Comparison of ENCODE assay signal across 8 cellular contexts in the genomic region with DNA sequence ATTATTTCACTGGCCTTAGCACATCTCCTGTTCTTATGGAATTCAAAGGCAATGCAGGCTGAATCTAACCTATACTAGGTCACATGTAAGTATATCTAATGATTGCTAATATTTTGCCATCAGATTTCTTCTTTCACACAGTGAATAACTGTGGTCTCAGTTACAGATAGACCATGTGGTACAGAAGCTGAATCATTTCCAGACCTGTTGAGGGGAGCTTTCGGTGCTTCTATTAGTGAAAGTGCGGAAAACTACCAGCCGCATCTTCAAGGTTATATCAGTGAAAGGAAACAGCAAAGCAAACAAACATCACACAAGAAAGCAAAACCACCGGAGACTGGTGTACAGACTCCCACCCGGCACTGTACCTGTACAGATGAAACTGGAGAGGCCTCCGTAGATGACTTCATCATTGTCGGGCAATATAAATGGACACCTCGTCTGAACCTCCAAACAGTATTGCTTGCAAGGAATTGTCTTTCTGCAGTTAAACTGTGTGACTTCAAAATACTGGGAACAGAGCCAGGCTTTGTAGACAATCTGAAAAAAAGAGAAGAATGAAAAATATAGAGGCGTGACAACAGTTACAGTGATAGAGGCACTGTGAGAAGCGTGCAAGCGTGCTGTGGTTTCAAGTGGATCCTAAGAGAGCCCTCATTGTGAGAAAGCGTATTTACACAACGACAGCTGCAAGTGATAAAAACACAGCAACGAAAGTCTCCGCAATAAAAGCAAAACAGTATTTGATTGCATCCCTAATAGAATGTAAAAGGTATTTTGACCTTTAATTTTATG.
DNase-seq lines count a peak whose midpoint lies in the region; ATAC-seq and TF ChIP-seq lines count a peak whose summit lies in the region.

No MANE protein-coding gene starts in this region.

- H3K36me3 ChIP-seq in parathyroid adenoma (ENCODE audit: control insufficient read depth, insufficient read depth, low read length) (no peaks in the 10 kb centered on the region), right lobe of liver (no peaks in the 10 kb centered on the region)

- no peak overlapping the region for H3K27ac ChIP-seq in parathyroid adenoma
- H3K27ac ChIP-seq in right lobe of liver: no peak overlapping the region

- H3K4me3 ChIP-seq in parathyroid adenoma (ENCODE audit: low read depth, low read length) (no peak overlapping the region), right lobe of liver (no peak overlapping the region)

- no peaks in the 10 kb centered on the region for H3K4me1 ChIP-seq in parathyroid adenoma
- no peaks in the 10 kb centered on the region for H3K4me1 ChIP-seq in right lobe of liver

- intact Hi-C loops in right lobe of liver (cut with DNase I): loop anchor here in 1 of 2 donors (10.0 kb wide), 1 partner anchor 944 kb away; no protein-coding TSS in a partner anchor

- H2AFZ ChIP-seq in parathyroid adenoma: peak overlapping the region; percentile 27

- H3K4me2 ChIP-seq in parathyroid adenoma (ENCODE audit: low read length): peak overlapping the region; percentile 48

- no peak for ATAC-seq in HG02840 (IDR thresholded peaks at IDR 0.05; ENCODE audit: low FRiP score, unreplicated experiment)
- ATAC-seq in right lobe of liver: no peak

- no peaks in the 10 kb centered on the region for H3K27me3 ChIP-seq in parathyroid adenoma (ENCODE audit: control insufficient read depth, insufficient read depth, low read length)
- no peaks in the 10 kb centered on the region for H3K27me3 ChIP-seq in right lobe of liver

- no peak for TF ChIP-seq POLR2A in right lobe of liver (IDR thresholded peaks at IDR 0.05)

- H3K9me3 ChIP-seq in parathyroid adenoma (ENCODE audit: control insufficient read depth, low read length) (no peaks in the 10 kb centered on the region), right lobe of liver (no peaks in the 10 kb centered on the region)

- WGBS in right lobe of liver (ENCODE audit: insufficient coverage, low coverage, low lambda C conversion rate, missing lambda C conversion rate): 52% methylated on average over 15 of the region's 15 CpGs

- peak; percentile 99 for DNase-seq in DMS79 treated with DMSO at 0.1 percent for 48 hours (lab: John Stamatoyannopoulos, UW)
- DNase-seq in NCI-H2107 (lab: John Stamatoyannopoulos, UW): peak; percentile 91
- peak; percentile 35 for DNase-seq in dedifferentiated amniotic fluid mesenchymal stem cell (ENCODE audit: extremely low spot score)
- DNase-seq in right lobe of liver: no peak
- no peak for DNase-seq in Ammon's horn (ENCODE audit: low spot score)
- DNase-seq in T-helper 2 cell: no peak

- H3K79me2 ChIP-seq in parathyroid adenoma: no peaks in the 10 kb centered on the region

- H3K9ac ChIP-seq in parathyroid adenoma: no peak overlapping the region

- TF ChIP-seq CTCF in parathyroid adenoma (IDR thresholded peaks at IDR 0.05) (no peak), right lobe of liver (IDR thresholded peaks at IDR 0.05) (no peak)

Comparison
In these comparisons a context has a peak if more than half of its experiments do, and no peak if none do; other contexts are left out.
1. DNase-seq: peak in DMS79 treated with DMSO at 0.1 percent for 48 hours (single experiment), NCI-H2107 (single experiment) and dedifferentiated amniotic fluid mesenchymal stem cell (single experiment); none in right lobe of liver (0 of 3), Ammon's horn (single experiment) and T-helper 2 cell (0 of 5).